8 cellular contexts compared by ENCODE assay signal in the genomic region with DNA sequence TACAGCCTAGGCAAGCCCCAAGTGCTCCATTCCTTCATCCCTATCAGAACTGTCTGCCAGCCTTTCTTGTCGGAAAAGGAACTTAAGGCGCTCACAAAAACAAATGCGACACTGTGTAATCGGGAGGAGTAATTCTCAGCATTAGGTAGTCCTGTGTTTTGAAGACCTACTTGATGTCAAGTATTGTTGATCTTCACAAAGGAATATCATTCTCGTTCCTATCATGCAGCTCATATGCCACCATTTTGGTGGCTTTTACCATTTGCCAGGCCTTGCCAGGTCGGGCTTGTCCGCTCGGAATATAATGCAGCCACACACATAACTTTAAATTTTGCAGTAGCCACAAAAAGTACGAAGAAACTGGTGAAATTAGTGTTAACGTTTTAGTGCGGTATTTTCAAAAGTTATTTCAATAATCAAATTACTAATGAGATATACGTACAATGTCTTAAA. TPM values are rescaled to one million over a fixed set of nuclear protein-coding genes. Genes with fewer than 3 reads are reported as not detected.
DNase-seq lines count a peak whose midpoint lies in the region; ATAC-seq, FAIRE-seq and TF ChIP-seq lines count a peak whose summit lies in the region.

No MANE protein-coding gene starts in this region.

- intact Hi-C loops in left lung (cut with DNase I): no loop called here

- H3K4me2 ChIP-seq in KMS-11: peak overlapping the region; percentile 75
- peak overlapping the region; percentile 89 for H3K4me2 ChIP-seq in astrocyte (ENCODE audit: low read length)

- no peak overlapping the region for H3K4me3 ChIP-seq in KMS-11 (IDR thresholded peaks at IDR 0.05; ENCODE audit: insufficient read depth, low read depth, low read length)
- H3K4me3 ChIP-seq in astrocyte (ENCODE audit: insufficient read depth, low read depth, low read length): peak overlapping the region; percentile 98
- H3K4me3 ChIP-seq in left lung: peak overlapping the region; percentile 74 to 94
- H3K4me3 ChIP-seq in tibial nerve: peak overlapping the region; percentile 75 to 99 (median 89)

- FAIRE-seq in astrocyte (lab: Jason Lieb, UNC): no peak

- H4K20me1 ChIP-seq in KMS-11 (ENCODE audit: insufficient read depth) (no peaks in the 10 kb centered on the region), astrocyte (ENCODE audit: insufficient read depth, low read length) (peaks cover 30% of the 10 kb centered on the region)

- H3K27me3 ChIP-seq in KMS-11 (ENCODE audit: insufficient read depth, low read depth) (no peaks in the 10 kb centered on the region), astrocyte (ENCODE audit: insufficient read depth, low read length) (no peaks in the 10 kb centered on the region), left lung (no peaks in the 10 kb centered on the region), tibial nerve (no peaks in the 10 kb centered on the region)

- H3K9ac ChIP-seq in KMS-11 (peak overlapping the region; percentile 99), astrocyte (ENCODE audit: low read length) (peak overlapping the region; percentile 93)

- peak; percentile 66 for DNase-seq in DMS53 (lab: John Stamatoyannopoulos, UW)
- no peak for DNase-seq in DMS53 treated with DMSO at 0.1 percent for 48 hours (lab: John Stamatoyannopoulos, UW; ENCODE audit: unreplicated experiment)
- peak; percentile 15 for DNase-seq in astrocyte (ENCODE audit: low read depth)
- no peak for DNase-seq in left lung
- peak in 1 of 2 donors; percentile 25 for DNase-seq in tibial nerve (ENCODE audit: low spot score in 2 of 2)
- no peak for DNase-seq in T-helper 9 cell
- DNase-seq in activated effector memory CD4-positive, alpha-beta T cell treated with anti-CD3 and anti-CD28 coated beads, Interleukin-2, amount 50 U/mL, for 16 hours: no peak

- no peak for TF ChIP-seq CTCF in KMS-11 (conservative IDR thresholded peaks at IDR 0.05; ENCODE audit: low read depth, low read length)
- TF ChIP-seq CTCF in astrocyte (IDR thresholded peaks at IDR 0.05; ENCODE audit: insufficient read depth, low read depth, low read length): no peak
- no peak for TF ChIP-seq CTCF in left lung (IDR thresholded peaks at IDR 0.05)
- no peak for TF ChIP-seq CTCF in tibial nerve (IDR thresholded peaks at IDR 0.05)

- no peak for TF ChIP-seq POLR2A in tibial nerve (IDR thresholded peaks at IDR 0.05)

- no peaks in the 10 kb centered on the region for H3K36me3 ChIP-seq in KMS-11 (ENCODE audit: insufficient read depth)
- H3K36me3 ChIP-seq in astrocyte (ENCODE audit: insufficient read depth, low read length): peaks cover 6% of the 10 kb centered on the region
- peaks cover 0 to 6% of the 10 kb centered on the region in 2 donors for H3K36me3 ChIP-seq in left lung
- no peaks in the 10 kb centered on the region for H3K36me3 ChIP-seq in tibial nerve

- WGBS in tibial nerve, 2 donors: 45 to 47% methylated on average over 12 of the region's 12 CpGs

- H3K27ac Mint-ChIP-seq in astrocyte (ENCODE audit: unreplicated experiment): peak overlapping the region; percentile 100

- H3K27ac ChIP-seq in KMS-11 (peak overlapping the region; percentile 99), astrocyte (ENCODE audit: low read depth, low read length) (peak overlapping the region; percentile 96), left lung (peak overlapping the region; percentile 98 to 99), tibial nerve (peak overlapping the region; percentile 94 to 99 (median 98))

- peak overlapping the region; percentile 62 for H2AFZ ChIP-seq in KMS-11 (ENCODE audit: low read depth)
- peak overlapping the region; percentile 92 for H2AFZ ChIP-seq in astrocyte (ENCODE audit: low read depth, low read length)

- no peaks in the 10 kb centered on the region for H3K9me3 ChIP-seq in astrocyte (ENCODE audit: insufficient read depth, low read depth, low read length)
- no peaks in the 10 kb centered on the region for H3K9me3 ChIP-seq in left lung
- no peaks in the 10 kb centered on the region for H3K9me3 ChIP-seq in tibial nerve

- peaks cover 9% of the 10 kb centered on the region for H3K4me1 Mint-ChIP-seq in astrocyte (ENCODE audit: low read depth, unreplicated experiment)

- ATAC-seq in left lung: no peak

- H3K79me2 ChIP-seq in KMS-11 (ENCODE audit: insufficient read depth, low read depth): peaks cover 37% of the 10 kb centered on the region
- H3K79me2 ChIP-seq in astrocyte (ENCODE audit: insufficient read depth, low read length): peaks cover 38% of the 10 kb centered on the region

- no peaks in the 10 kb centered on the region for H3K36me3 Mint-ChIP-seq in astrocyte (ENCODE audit: low read depth, unreplicated experiment)

- no peaks in the 10 kb centered on the region for H3K27me3 Mint-ChIP-seq in astrocyte (ENCODE audit: low read depth, unreplicated experiment)

- no peak for TF ChIP-seq EP300 in tibial nerve (IDR thresholded peaks at IDR 0.05)

- no peaks in the 10 kb centered on the region for H3K9me3 Mint-ChIP-seq in astrocyte (ENCODE audit: unreplicated experiment)

- peaks cover 5% of the 10 kb centered on the region for H3K4me1 ChIP-seq in KMS-11 (ENCODE audit: low read depth, poor library complexity, severe bottlenecking)
- H3K4me1 ChIP-seq in astrocyte (ENCODE audit: insufficient read depth, low read length): peaks cover 5% of the 10 kb centered on the region
- peaks cover 0 to 27% of the 10 kb centered on the region in 2 donors for H3K4me1 ChIP-seq in left lung
- H3K4me1 ChIP-seq in tibial nerve: peaks cover 0 to 34% (median 13%) of the 10 kb centered on the region in 4 donors

- H3K4me3 Mint-ChIP-seq in astrocyte (ENCODE audit: unreplicated experiment): peak overlapping the region; percentile 100

RNA-seq across cellular contexts. Expression of a gene that starts 0.9 kb away (rescaled TPM):
- 79.5 and 80.7 TPM in 2 replicates for total RNA-seq in astrocyte
- 10 to 100 TPM; 68.8 to 76.2 TPM for total RNA-seq in left lung
- 100 to 1,000 TPM in 1 of 4 donors, 10 to 100 TPM in 3; 63.3 to 104 (median 80.2) TPM for total RNA-seq in tibial nerve

Comparison
In these comparisons a context has a peak if more than half of its experiments do, and no peak if none do; other contexts are left out.
1. DNase-seq: peak in DMS53 (single experiment) and astrocyte (single experiment); none in DMS53 treated with DMSO at 0.1 percent for 48 hours (single experiment), left lung (0 of 2), T-helper 9 cell (single experiment) and activated effector memory CD4-positive, alpha-beta T cell treated with anti-CD3 and anti-CD28 coated beads, Interleukin-2, amount 50 U/mL, for 16 hours (single experiment).
2. Peak in every context shown above with its lines, with median percentiles within 50 percentile points of each other: H3K27ac ChIP-seq.